1 cellular context compared by ENCODE assay signal in the genomic region with DNA sequence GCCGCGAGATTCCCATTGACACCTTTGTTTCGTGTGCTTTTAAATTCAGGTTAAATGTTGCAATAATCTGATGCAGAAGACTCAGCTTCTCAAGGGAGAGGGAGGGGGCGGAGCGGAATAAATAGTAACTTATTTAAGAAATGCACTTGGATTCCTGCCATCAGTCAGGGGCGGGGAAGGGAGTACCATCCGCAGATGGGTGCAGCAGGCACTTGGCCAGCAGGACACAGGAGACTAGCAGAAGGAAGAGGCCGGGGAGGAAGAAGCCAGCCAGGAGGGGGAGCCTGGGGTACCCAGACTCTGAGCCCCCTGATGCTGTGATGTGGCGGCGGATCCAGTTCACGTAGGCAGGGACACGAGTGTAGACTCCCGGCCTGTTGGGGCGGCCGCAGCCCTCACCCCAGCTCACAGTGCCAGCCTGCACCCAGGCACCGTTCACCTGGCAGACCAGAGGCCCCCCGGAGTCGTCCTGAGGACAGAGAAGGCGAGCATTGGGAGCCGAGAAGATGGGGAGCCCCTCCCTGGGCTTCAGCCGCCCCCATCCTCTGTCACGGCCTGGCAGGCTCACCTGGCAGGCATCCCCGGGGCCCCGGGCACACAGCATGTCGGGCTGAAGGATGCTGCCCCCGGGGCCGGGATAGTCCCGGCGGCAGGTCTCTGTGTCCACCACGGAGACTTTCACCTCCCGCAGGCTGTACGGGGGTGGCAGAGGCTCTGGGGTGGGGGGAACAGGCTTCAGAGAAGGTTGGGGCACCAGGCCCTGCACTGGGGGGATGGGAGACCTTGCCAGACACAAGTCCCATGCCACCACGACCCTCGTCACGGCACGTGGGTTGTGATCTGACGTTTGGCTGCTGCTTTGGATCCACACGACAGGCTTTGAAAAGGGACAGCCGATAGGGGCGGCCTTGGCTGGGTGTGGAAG.
A peak's percentile ranks its signal among the peaks of the same experiment; 100 is the strongest.
TF ChIP-seq lines count a peak whose summit lies in the region.

No MANE protein-coding gene starts in this region.

TF ChIP-seq in K562, 482 proteins besides CTCF, POLR2A, EP300 and RAD21:
- no peak for TF ChIP-seq THRAP3 (IDR thresholded peaks at IDR 0.05; ENCODE audit: borderline replicate concordance)
- no peak for TF ChIP-seq CXXC5 (CRISPR knock-in tag; IDR thresholded peaks at IDR 0.05)
- no peak for TF ChIP-seq SUPT5H (IDR thresholded peaks at IDR 0.05)
- 0 out of 2 replicates have a peak, but pooled peaks have one; percentile 21 for TF ChIP-seq EGR1 (conservative IDR thresholded peaks at IDR 0.05)
- no peak for TF ChIP-seq XRCC3 (IDR thresholded peaks at IDR 0.05)
- no peak for TF ChIP-seq SRSF3 (IDR thresholded peaks at IDR 0.05; ENCODE audit: insufficient read depth, low read length)
- TF ChIP-seq NEUROD1 (IDR thresholded peaks at IDR 0.05; ENCODE audit: borderline replicate concordance, low read depth, low read length, partially characterized antibody): no peak
- TF ChIP-seq, protein P1, sequence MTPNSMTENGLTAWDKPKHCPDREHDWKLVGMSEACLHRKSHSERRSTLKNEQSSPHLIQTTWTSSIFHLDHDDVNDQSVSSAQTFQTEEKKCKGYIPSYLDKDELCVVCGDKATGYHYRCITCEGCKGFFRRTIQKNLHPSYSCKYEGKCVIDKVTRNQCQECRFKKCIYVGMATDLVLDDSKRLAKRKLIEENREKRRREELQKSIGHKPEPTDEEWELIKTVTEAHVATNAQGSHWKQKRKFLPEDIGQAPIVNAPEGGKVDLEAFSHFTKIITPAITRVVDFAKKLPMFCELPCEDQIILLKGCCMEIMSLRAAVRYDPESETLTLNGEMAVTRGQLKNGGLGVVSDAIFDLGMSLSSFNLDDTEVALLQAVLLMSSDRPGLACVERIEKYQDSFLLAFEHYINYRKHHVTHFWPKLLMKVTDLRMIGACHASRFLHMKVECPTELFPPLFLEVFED (CRISPR knock-in tag; conservative IDR thresholded peaks at IDR 0.05): no peak
- TF ChIP-seq PURB (CRISPR knock-in tag; IDR thresholded peaks at IDR 0.05; ENCODE audit: low read depth): no peak
- TF ChIP-seq CEBPB (tag; IDR thresholded peaks at IDR 0.05): 0 out of 2 replicates have a peak, but pooled peaks have one; percentile 31
- no peak for TF ChIP-seq ZNF282 (CRISPR knock-in tag; IDR thresholded peaks at IDR 0.05)
- TF ChIP-seq STAG1 (CRISPR knock-in tag; IDR thresholded peaks at IDR 0.05; ENCODE audit: borderline replicate concordance): 0 out of 2 replicates have a peak, but pooled peaks have one; percentile 27
- TF ChIP-seq PHF21A (IDR thresholded peaks at IDR 0.05; ENCODE audit: borderline replicate concordance, low read depth): no peak
- no peak for TF ChIP-seq CREB1 (IDR thresholded peaks at IDR 0.05)
- TF ChIP-seq CREB1 (CRISPR knock-in tag; IDR thresholded peaks at IDR 0.05): no peak
- TF ChIP-seq ARNT (IDR thresholded peaks at IDR 0.05): no peak
- TF ChIP-seq SMAD1 (IDR thresholded peaks at IDR 0.05; ENCODE audit: low read depth, low read length, partially characterized antibody): no peak
- TF ChIP-seq, protein P2, sequence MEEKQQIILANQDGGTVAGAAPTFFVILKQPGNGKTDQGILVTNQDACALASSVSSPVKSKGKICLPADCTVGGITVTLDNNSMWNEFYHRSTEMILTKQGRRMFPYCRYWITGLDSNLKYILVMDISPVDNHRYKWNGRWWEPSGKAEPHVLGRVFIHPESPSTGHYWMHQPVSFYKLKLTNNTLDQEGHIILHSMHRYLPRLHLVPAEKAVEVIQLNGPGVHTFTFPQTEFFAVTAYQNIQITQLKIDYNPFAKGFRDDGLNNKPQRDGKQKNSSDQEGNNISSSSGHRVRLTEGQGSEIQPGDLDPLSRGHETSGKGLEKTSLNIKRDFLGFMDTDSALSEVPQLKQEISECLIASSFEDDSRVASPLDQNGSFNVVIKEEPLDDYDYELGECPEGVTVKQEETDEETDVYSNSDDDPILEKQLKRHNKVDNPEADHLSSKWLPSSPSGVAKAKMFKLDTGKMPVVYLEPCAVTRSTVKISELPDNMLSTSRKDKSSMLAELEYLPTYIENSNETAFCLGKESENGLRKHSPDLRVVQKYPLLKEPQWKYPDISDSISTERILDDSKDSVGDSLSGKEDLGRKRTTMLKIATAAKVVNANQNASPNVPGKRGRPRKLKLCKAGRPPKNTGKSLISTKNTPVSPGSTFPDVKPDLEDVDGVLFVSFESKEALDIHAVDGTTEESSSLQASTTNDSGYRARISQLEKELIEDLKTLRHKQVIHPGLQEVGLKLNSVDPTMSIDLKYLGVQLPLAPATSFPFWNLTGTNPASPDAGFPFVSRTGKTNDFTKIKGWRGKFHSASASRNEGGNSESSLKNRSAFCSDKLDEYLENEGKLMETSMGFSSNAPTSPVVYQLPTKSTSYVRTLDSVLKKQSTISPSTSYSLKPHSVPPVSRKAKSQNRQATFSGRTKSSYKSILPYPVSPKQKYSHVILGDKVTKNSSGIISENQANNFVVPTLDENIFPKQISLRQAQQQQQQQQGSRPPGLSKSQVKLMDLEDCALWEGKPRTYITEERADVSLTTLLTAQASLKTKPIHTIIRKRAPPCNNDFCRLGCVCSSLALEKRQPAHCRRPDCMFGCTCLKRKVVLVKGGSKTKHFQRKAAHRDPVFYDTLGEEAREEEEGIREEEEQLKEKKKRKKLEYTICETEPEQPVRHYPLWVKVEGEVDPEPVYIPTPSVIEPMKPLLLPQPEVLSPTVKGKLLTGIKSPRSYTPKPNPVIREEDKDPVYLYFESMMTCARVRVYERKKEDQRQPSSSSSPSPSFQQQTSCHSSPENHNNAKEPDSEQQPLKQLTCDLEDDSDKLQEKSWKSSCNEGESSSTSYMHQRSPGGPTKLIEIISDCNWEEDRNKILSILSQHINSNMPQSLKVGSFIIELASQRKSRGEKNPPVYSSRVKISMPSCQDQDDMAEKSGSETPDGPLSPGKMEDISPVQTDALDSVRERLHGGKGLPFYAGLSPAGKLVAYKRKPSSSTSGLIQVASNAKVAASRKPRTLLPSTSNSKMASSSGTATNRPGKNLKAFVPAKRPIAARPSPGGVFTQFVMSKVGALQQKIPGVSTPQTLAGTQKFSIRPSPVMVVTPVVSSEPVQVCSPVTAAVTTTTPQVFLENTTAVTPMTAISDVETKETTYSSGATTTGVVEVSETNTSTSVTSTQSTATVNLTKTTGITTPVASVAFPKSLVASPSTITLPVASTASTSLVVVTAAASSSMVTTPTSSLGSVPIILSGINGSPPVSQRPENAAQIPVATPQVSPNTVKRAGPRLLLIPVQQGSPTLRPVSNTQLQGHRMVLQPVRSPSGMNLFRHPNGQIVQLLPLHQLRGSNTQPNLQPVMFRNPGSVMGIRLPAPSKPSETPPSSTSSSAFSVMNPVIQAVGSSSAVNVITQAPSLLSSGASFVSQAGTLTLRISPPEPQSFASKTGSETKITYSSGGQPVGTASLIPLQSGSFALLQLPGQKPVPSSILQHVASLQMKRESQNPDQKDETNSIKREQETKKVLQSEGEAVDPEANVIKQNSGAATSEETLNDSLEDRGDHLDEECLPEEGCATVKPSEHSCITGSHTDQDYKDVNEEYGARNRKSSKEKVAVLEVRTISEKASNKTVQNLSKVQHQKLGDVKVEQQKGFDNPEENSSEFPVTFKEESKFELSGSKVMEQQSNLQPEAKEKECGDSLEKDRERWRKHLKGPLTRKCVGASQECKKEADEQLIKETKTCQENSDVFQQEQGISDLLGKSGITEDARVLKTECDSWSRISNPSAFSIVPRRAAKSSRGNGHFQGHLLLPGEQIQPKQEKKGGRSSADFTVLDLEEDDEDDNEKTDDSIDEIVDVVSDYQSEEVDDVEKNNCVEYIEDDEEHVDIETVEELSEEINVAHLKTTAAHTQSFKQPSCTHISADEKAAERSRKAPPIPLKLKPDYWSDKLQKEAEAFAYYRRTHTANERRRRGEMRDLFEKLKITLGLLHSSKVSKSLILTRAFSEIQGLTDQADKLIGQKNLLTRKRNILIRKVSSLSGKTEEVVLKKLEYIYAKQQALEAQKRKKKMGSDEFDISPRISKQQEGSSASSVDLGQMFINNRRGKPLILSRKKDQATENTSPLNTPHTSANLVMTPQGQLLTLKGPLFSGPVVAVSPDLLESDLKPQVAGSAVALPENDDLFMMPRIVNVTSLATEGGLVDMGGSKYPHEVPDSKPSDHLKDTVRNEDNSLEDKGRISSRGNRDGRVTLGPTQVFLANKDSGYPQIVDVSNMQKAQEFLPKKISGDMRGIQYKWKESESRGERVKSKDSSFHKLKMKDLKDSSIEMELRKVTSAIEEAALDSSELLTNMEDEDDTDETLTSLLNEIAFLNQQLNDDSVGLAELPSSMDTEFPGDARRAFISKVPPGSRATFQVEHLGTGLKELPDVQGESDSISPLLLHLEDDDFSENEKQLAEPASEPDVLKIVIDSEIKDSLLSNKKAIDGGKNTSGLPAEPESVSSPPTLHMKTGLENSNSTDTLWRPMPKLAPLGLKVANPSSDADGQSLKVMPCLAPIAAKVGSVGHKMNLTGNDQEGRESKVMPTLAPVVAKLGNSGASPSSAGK (IDR thresholded peaks at IDR 0.05): no peak
- no peak for TF ChIP-seq ADNP (tag; IDR thresholded peaks at IDR 0.05)
- TF ChIP-seq, protein P3, sequence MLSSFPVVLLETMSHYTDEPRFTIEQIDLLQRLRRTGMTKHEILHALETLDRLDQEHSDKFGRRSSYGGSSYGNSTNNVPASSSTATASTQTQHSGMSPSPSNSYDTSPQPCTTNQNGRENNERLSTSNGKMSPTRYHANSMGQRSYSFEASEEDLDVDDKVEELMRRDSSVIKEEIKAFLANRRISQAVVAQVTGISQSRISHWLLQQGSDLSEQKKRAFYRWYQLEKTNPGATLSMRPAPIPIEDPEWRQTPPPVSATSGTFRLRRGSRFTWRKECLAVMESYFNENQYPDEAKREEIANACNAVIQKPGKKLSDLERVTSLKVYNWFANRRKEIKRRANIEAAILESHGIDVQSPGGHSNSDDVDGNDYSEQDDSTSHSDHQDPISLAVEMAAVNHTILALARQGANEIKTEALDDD (IDR thresholded peaks at IDR 0.05): no peak
- no peak for TF ChIP-seq ZNF695 (CRISPR knock-in tag; IDR thresholded peaks at IDR 0.05)
- TF ChIP-seq, protein P4, sequence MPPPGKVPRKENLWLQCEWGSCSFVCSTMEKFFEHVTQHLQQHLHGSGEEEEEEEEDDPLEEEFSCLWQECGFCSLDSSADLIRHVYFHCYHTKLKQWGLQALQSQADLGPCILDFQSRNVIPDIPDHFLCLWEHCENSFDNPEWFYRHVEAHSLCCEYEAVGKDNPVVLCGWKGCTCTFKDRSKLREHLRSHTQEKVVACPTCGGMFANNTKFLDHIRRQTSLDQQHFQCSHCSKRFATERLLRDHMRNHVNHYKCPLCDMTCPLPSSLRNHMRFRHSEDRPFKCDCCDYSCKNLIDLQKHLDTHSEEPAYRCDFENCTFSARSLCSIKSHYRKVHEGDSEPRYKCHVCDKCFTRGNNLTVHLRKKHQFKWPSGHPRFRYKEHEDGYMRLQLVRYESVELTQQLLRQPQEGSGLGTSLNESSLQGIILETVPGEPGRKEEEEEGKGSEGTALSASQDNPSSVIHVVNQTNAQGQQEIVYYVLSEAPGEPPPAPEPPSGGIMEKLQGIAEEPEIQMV (tag; conservative IDR thresholded peaks at IDR 0.05; ENCODE audit: low read depth): no peak
- peak; percentile 47 for TF ChIP-seq NFIC (IDR thresholded peaks at IDR 0.05)
- TF ChIP-seq, protein P5, sequence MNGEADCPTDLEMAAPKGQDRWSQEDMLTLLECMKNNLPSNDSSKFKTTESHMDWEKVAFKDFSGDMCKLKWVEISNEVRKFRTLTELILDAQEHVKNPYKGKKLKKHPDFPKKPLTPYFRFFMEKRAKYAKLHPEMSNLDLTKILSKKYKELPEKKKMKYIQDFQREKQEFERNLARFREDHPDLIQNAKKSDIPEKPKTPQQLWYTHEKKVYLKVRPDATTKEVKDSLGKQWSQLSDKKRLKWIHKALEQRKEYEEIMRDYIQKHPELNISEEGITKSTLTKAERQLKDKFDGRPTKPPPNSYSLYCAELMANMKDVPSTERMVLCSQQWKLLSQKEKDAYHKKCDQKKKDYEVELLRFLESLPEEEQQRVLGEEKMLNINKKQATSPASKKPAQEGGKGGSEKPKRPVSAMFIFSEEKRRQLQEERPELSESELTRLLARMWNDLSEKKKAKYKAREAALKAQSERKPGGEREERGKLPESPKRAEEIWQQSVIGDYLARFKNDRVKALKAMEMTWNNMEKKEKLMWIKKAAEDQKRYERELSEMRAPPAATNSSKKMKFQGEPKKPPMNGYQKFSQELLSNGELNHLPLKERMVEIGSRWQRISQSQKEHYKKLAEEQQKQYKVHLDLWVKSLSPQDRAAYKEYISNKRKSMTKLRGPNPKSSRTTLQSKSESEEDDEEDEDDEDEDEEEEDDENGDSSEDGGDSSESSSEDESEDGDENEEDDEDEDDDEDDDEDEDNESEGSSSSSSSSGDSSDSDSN (IDR thresholded peaks at IDR 0.05; ENCODE audit: borderline replicate concordance in 1 of 2, low read depth in 2 of 2, low read length in 2 of 2): no peak; a peak in 1 of 4 replicates
- TF ChIP-seq BRF1 (IDR thresholded peaks at IDR 0.05; ENCODE audit: borderline replicate concordance, extremely low read depth, insufficient read length): no peak
- no peak for TF ChIP-seq ZNF311 (CRISPR knock-in tag; IDR thresholded peaks at IDR 0.05)
